In genomic region chr1:6026095-6026809, GRCh38 we compare ENCODE assay signal across 8 cellular contexts. TPM values are rescaled to one million over a fixed set of nuclear protein-coding genes. Genes with fewer than 3 reads are reported as not detected.
DNase-seq lines count a peak whose midpoint lies in the region; ATAC-seq, FAIRE-seq and TF ChIP-seq lines count a peak whose summit lies in the region.

No MANE protein-coding gene starts in this region.

- H3K27ac Mint-ChIP-seq in memory B cell (peak overlapping the region; percentile 98), progenitor cell of endocrine pancreas (no peak overlapping the region)

- H3K27me3 Mint-ChIP-seq in memory B cell, result no peaks in the 10 kb centered on the region
- peaks cover 9% of the 10 kb centered on the region for H3K27me3 Mint-ChIP-seq in progenitor cell of endocrine pancreas

- ATAC-seq in GM18505 (IDR thresholded peaks at IDR 0.05; ENCODE audit: unreplicated experiment) (peak; percentile 78), HG02678 (IDR thresholded peaks at IDR 0.05; ENCODE audit: unreplicated experiment) (peak; percentile 84), memory B cell (ENCODE audit: low read depth) (peak; percentile 85)

- H3K27me3 ChIP-seq in bronchial epithelial cell (ENCODE audit: control insufficient read depth, insufficient read depth, low read length), result no peaks in the 10 kb centered on the region

- H3K27ac ChIP-seq in VCaP, result peak overlapping the region; percentile 48; the same call in 1 of the 2 replicates

- no peak for TF ChIP-seq CTCF in VCaP (conservative IDR thresholded peaks at IDR 0.05)
- TF ChIP-seq CTCF in bronchial epithelial cell (IDR thresholded peaks at IDR 0.05; ENCODE audit: insufficient read depth, low read length, severe bottlenecking), result no peak
- TF ChIP-seq CTCF in progenitor cell of endocrine pancreas (IDR thresholded peaks at IDR 0.05; ENCODE audit: unreplicated experiment), result no peak

- H3K4me1 Mint-ChIP-seq in memory B cell (peaks cover 39% of the 10 kb centered on the region), progenitor cell of endocrine pancreas (ENCODE audit: low read depth) (no peaks in the 10 kb centered on the region)

- H3K9me3 Mint-ChIP-seq in memory B cell, result peaks cover 7% of the 10 kb centered on the region
- no peaks in the 10 kb centered on the region for H3K9me3 Mint-ChIP-seq in progenitor cell of endocrine pancreas (ENCODE audit: low read depth)

- H3K36me3 ChIP-seq in bronchial epithelial cell (ENCODE audit: control insufficient read depth, insufficient read depth, low read length), result no peaks in the 10 kb centered on the region

- FAIRE-seq in bronchial epithelial cell (lab: Jason Lieb, UNC), result no peak

- H3K4me3 Mint-ChIP-seq in memory B cell (peak overlapping the region; percentile 94), progenitor cell of endocrine pancreas (ENCODE audit: low read depth) (no peak overlapping the region)

- TF ChIP-seq POLR2A in GM18505 (IDR thresholded peaks at IDR 0.05; ENCODE audit: borderline replicate concordance, extremely low read depth, insufficient read depth, insufficient read length), result peak; percentile 94

- peak; percentile 86 for DNase-seq in NCI-H1105 treated with DMSO at 0.1 percent for 48 hours (lab: John Stamatoyannopoulos, UW)
- DNase-seq in bronchial epithelial cell (ENCODE audit: low read depth), result peak; percentile 36
- DNase-seq in memory B cell (ENCODE audit: low spot score in 2 of 2), result peak; percentile 87 to 92
- DNase-seq in stimulated activated CD8-positive, alpha-beta memory T cell treated with anti-CD3 and anti-CD28 coated beads, Interleukin-7, amount 100 ng/mL, for 1 hour (ENCODE audit: low read depth in 2 of 2), result peak; percentile 81 to 86
- no peak for DNase-seq in progenitor cell of endocrine pancreas (ENCODE audit: low spot score, unreplicated experiment)

- H3K36me3 Mint-ChIP-seq in memory B cell (peaks cover 4% of the 10 kb centered on the region), progenitor cell of endocrine pancreas (ENCODE audit: insufficient read depth) (no peaks in the 10 kb centered on the region)

- peak overlapping the region; percentile 21 for H3K4me3 ChIP-seq in bronchial epithelial cell (ENCODE audit: low read depth, low read length)

RNA-seq across cellular contexts. Expression of gene KCNAB2, which starts 19.4 kb away (rescaled TPM):
- total RNA-seq in bronchial epithelial cell (1.3 and 1.8 TPM in 2 replicates), progenitor cell of endocrine pancreas (5.8 and 6.9 TPM in 2 replicates)

RNA-seq across cellular contexts. Expression of gene NPHP4, which starts 34.0 kb away (rescaled TPM):
- total RNA-seq in bronchial epithelial cell, result 3.2 and 6.8 TPM in 2 replicates
- total RNA-seq in progenitor cell of endocrine pancreas, result 26.6 and 29.9 TPM in 2 replicates
